ENCODE assay signal across 28 cellular contexts in genomic region chr13:85501616-85502015, GRCh38.
"Had no signal": no experiment of that assay in that cellular context is flagged by ENCODE, and none has a peak within 500 bp of the region (broad histone marks: within the 10 kb centered on the region; RNA-seq: fewer than 3 reads in every experiment).

No MANE protein-coding gene starts in this region.

- H3K36me3 ChIP-seq: brain microvascular endothelial cell, cardiac muscle cell, Peyer's patch, SJSA1, WERI-Rb-1 had no signal

- H3K9ac ChIP-seq: KMS-11 had no signal

- DNase-seq: activated CD4-positive, alpha-beta T cell treated with anti-CD3 and anti-CD28 coated beads for 48 hours; activated CD4-positive, alpha-beta T cell treated with anti-CD3 and anti-CD28 coated beads, Interleukin-2, amount 50 U/mL, for 48 hours; activated CD4-positive, CD25-positive, alpha-beta regulatory T cell treated with anti-CD3 and anti-CD28 coated beads, Interleukin-2, amount 50 U/mL, for 72 hours; activated CD8-positive, alpha-beta memory T cell treated with anti-CD3 and anti-CD28 coated beads for 24 hours; activated gamma-delta T cell; activated naive CD4-positive, alpha-beta T cell treated with anti-CD3 and anti-CD28 coated beads for 36 hours; activated T-cell treated with anti-CD3 and anti-CD28 coated beads for 4 hours; activated T-cell treated with anti-CD3 and anti-CD28 coated beads, Interleukin-2, amount 50 U/mL, for 48 hours; amygdala; brain microvascular endothelial cell; cerebellar nuclear complex; MM.1S; NCI-H1105; NCI-H1436; NCI-H1694 treated with DMSO at 0.1 percent for 48 hours; NCI-H2081; NCI-H446 treated with DMSO at 0.1 percent for 48 hours; NCI-H524 treated with DMSO at 0.1 percent for 48 hours; NCI-H82; Peyer's patch; SHP77; WERI-Rb-1 had no signal

- H3K27ac ChIP-seq: brain microvascular endothelial cell, cardiac muscle cell, KMS-11, Peyer's patch, RWPE1, SJSA1, WERI-Rb-1 had no signal

- H3K4me2 ChIP-seq: KMS-11 had no signal

- H3K9me3 ChIP-seq: SJSA1 had no signal

- H3K4me3 ChIP-seq: cardiac muscle cell, Peyer's patch, SJSA1 had no signal

- FAIRE-seq: colon had no signal

- H3K4me1 ChIP-seq: Peyer's patch had no signal

- H3K27me3 ChIP-seq: brain microvascular endothelial cell, cardiac muscle cell, Peyer's patch, SJSA1 had no signal

- ATAC-seq: activated T-helper 17 cell treated with anti-CD3 and anti-CD28 coated beads, Interleukin-2, amount 50 U/mL, for 72 hours had no signal
